Comparison of ENCODE assay signal across 12 cellular contexts in the genomic region with DNA sequence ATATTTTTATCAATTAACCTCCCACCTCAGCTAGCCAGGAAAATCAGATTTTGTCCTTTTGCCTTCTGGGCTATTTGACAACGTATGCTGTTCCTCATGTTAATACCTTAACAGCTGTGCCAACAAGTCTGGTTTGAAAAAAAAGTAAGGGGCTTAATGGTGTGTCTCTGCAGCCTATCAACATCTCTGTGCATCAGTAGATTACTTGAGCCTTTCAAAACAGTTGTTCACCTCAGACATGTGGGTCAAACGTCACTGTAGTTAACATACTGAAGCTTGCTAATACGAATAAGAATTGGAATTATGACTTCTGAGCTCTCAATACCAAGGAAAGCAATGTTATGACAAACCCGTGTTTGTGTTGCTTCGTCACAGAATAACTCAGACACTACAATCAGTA.
"Had no signal": no experiment of that assay in that cellular context is flagged by ENCODE, and none has a peak within 500 bp of the region (broad histone marks: within the 10 kb centered on the region; RNA-seq: fewer than 3 reads in every experiment).

No MANE protein-coding gene starts in this region.

- H3K27me3 ChIP-seq: cardiac muscle cell, heart left ventricle, left lung, thyroid gland had no signal

- FAIRE-seq: astrocyte, colon, small intestine had no signal

- H3K36me3 ChIP-seq: cardiac muscle cell, heart left ventricle, left lung, thyroid gland had no signal

- H3K4me3 Mint-ChIP-seq: activated CD8-positive, alpha-beta T cell treated with anti-CD3 and anti-CD28 coated beads for 36 hours had no signal

- H3K27ac ChIP-seq: cardiac muscle cell, left lung, thyroid gland had no signal

- H3K9me3 Mint-ChIP-seq: activated CD8-positive, alpha-beta T cell treated with anti-CD3 and anti-CD28 coated beads for 36 hours had no signal

- H3K4me3 ChIP-seq: cardiac muscle cell, heart left ventricle, left lung, thyroid gland had no signal

- DNase-seq: activated CD4-positive, alpha-beta T cell treated with anti-CD3 and anti-CD28 coated beads for 4 hours; activated CD8-positive, alpha-beta memory T cell treated with anti-CD3 and anti-CD28 coated beads, Interleukin-2, amount 50 U/mL, for 4 hours; activated CD8-positive, alpha-beta T cell treated with anti-CD3 and anti-CD28 coated beads for 36 hours; activated naive CD4-positive, alpha-beta T cell treated with Interleukin-2 at 50 U/mL for 16 hours; foreskin melanocyte; left lung; small intestine; thyroid gland had no signal

- ATAC-seq: activated CD8-positive, alpha-beta T cell treated with anti-CD3 and anti-CD28 coated beads for 36 hours; heart left ventricle; left lung had no signal

- H3K9me3 ChIP-seq: heart left ventricle, left lung, thyroid gland had no signal

- H3K27ac Mint-ChIP-seq: activated CD8-positive, alpha-beta T cell treated with anti-CD3 and anti-CD28 coated beads for 36 hours had no signal

- H3K27me3 Mint-ChIP-seq: activated CD8-positive, alpha-beta T cell treated with anti-CD3 and anti-CD28 coated beads for 36 hours had no signal
